ENCODE assay signal across 9 cellular contexts in genomic region chr4:41215155-41215554, GRCh38. TPM values are rescaled to one million over a fixed set of nuclear protein-coding genes. Genes with fewer than 3 reads are reported as not detected.
DNase-seq lines count a peak whose midpoint lies in the region; ATAC-seq, FAIRE-seq and TF ChIP-seq lines count a peak whose summit lies in the region.
"Had no signal": no experiment of that assay in that cellular context is flagged by ENCODE, and none has a peak within 500 bp of the region (broad histone marks: within the 10 kb centered on the region; RNA-seq: fewer than 3 reads in every experiment).

No MANE protein-coding gene starts in this region.

- H3K4me3 ChIP-seq in keratinocyte (ENCODE audit: control insufficient read depth in 2 of 3, extremely low read depth in 1 of 3, insufficient read depth in 2 of 3, low read depth in 1 of 3, low read length in 3 of 3) (peak overlapping the region in 2 of 3 experiments; percentile 85 to 91), tibial artery (no peak overlapping the region)

- H3K27me3 ChIP-seq in keratinocyte (ENCODE audit: control insufficient read depth, extremely low read depth, insufficient read depth, low read length) = no peaks in the 10 kb centered on the region
- no peaks in the 10 kb centered on the region for H3K27me3 ChIP-seq in tibial artery

- H3K9me3 ChIP-seq in keratinocyte (ENCODE audit: control insufficient read depth, low read depth, low read length) = no peaks in the 10 kb centered on the region
- no peaks in the 10 kb centered on the region for H3K9me3 ChIP-seq in tibial artery

- H3K4me1 Mint-ChIP-seq in activated T-cell treated with anti-CD3 and anti-CD28 coated beads, Interleukin-2, amount 50 U/mL, for 24 hours (ENCODE audit: low read depth) = peaks cover 28% of the 10 kb centered on the region
- H3K4me1 Mint-ChIP-seq in activated T-cell treated with anti-CD3 and anti-CD28 coated beads, Interleukin-2, amount 50 U/mL, for 4 hours (ENCODE audit: low read depth) = peaks cover 25% of the 10 kb centered on the region
- peaks cover 31% of the 10 kb centered on the region for H3K4me1 Mint-ChIP-seq in activated B cell treated with CpG ODN at 0.5 μM for 24 hours

- no peak for ATAC-seq in activated T-cell treated with anti-CD3 and anti-CD28 coated beads, Interleukin-2, amount 50 U/mL, for 4 hours
- ATAC-seq in activated B cell treated with CpG ODN at 0.5 μM for 24 hours (ENCODE audit: low read depth) = no peak
- ATAC-seq in GM18873 (IDR thresholded peaks at IDR 0.05; ENCODE audit: low FRiP score, unreplicated experiment) = no peak
- no peak for ATAC-seq in HG02610 (IDR thresholded peaks at IDR 0.05; ENCODE audit: unreplicated experiment)

- dilution Hi-C loops in keratinocyte (cut with MboI; ENCODE audit: extremely low pct_ligation_motif_present, low sequenced_read_pairs) = no loop called here

- CTCF ChIA-PET in activated B cell treated with CpG ODN at 0.5 μM for 24 hours (lab: Charles Lee) = interaction anchor here (1.6 kb wide), 1 partner anchor 239 kb away, joined by 5 read pairs; no protein-coding TSS in a partner anchor

- no peaks in the 10 kb centered on the region for H4K20me1 ChIP-seq in keratinocyte (ENCODE audit: control insufficient read depth, extremely low read depth, insufficient read depth, low read length)

- peak overlapping the region; percentile 96 for H2AFZ ChIP-seq in keratinocyte (ENCODE audit: control insufficient read depth, low read length)

- peaks cover 41% of the 10 kb centered on the region for H3K79me2 ChIP-seq in keratinocyte (ENCODE audit: control insufficient read depth, insufficient read depth, low read length)

- H3K27ac Mint-ChIP-seq in activated T-cell treated with anti-CD3 and anti-CD28 coated beads, Interleukin-2, amount 50 U/mL, for 24 hours = no peak overlapping the region
- H3K27ac Mint-ChIP-seq in activated B cell treated with CpG ODN at 0.5 μM for 24 hours = no peak overlapping the region

- H3K9me3 Mint-ChIP-seq in activated T-cell treated with anti-CD3 and anti-CD28 coated beads, Interleukin-2, amount 50 U/mL, for 24 hours = no peaks in the 10 kb centered on the region
- H3K9me3 Mint-ChIP-seq in activated T-cell treated with anti-CD3 and anti-CD28 coated beads, Interleukin-2, amount 50 U/mL, for 4 hours = no peaks in the 10 kb centered on the region
- no peaks in the 10 kb centered on the region for H3K9me3 Mint-ChIP-seq in activated B cell treated with CpG ODN at 0.5 μM for 24 hours

- H3K9me1 ChIP-seq in keratinocyte (ENCODE audit: control insufficient read depth, extremely low read depth, insufficient read depth, low read length) = no peaks in the 10 kb centered on the region

- H3K9ac ChIP-seq in keratinocyte (ENCODE audit: control insufficient read depth, extremely low read depth, insufficient read depth, low read length) = peak overlapping the region; percentile 97

- peak overlapping the region; percentile 41 for H3K4me3 Mint-ChIP-seq in activated T-cell treated with anti-CD3 and anti-CD28 coated beads, Interleukin-2, amount 50 U/mL, for 24 hours
- no peak overlapping the region for H3K4me3 Mint-ChIP-seq in activated T-cell treated with anti-CD3 and anti-CD28 coated beads, Interleukin-2, amount 50 U/mL, for 4 hours
- H3K4me3 Mint-ChIP-seq in activated B cell treated with CpG ODN at 0.5 μM for 24 hours = peak overlapping the region; percentile 45

- no peak for FAIRE-seq in keratinocyte (lab: Jason Lieb, UNC)

- H3K27ac ChIP-seq in keratinocyte (ENCODE audit: control insufficient read depth, insufficient read depth, low read length) (no peak overlapping the region), tibial artery (peak overlapping the region; percentile 82 to 86)

- DNase-seq in activated T-cell treated with anti-CD3 and anti-CD28 coated beads, Interleukin-2, amount 50 U/mL, for 24 hours = no peak
- no peak for DNase-seq in activated T-cell treated with anti-CD3 and anti-CD28 coated beads, Interleukin-2, amount 50 U/mL, for 4 hours
- DNase-seq in activated B cell treated with CpG ODN at 0.5 μM for 24 hours (no peak), keratinocyte (ENCODE audit: low read depth, low spot score) (no peak), tibial artery (no peak), amniotic stem cell (lab: John Stamatoyannopoulos, UW) (no peak)

- peaks cover 76% of the 10 kb centered on the region for H3K27me3 Mint-ChIP-seq in activated T-cell treated with anti-CD3 and anti-CD28 coated beads, Interleukin-2, amount 50 U/mL, for 24 hours
- peaks cover 56% of the 10 kb centered on the region for H3K27me3 Mint-ChIP-seq in activated T-cell treated with anti-CD3 and anti-CD28 coated beads, Interleukin-2, amount 50 U/mL, for 4 hours (ENCODE audit: low read depth)
- H3K27me3 Mint-ChIP-seq in activated B cell treated with CpG ODN at 0.5 μM for 24 hours = peaks cover 53% of the 10 kb centered on the region

- peaks cover 33% of the 10 kb centered on the region for H3K4me1 ChIP-seq in keratinocyte (ENCODE audit: control insufficient read depth, extremely low read depth, insufficient read depth, low read length)
- H3K4me1 ChIP-seq in tibial artery = peaks cover 0 to 39% (median 15%) of the 10 kb centered on the region in 4 donors

- intact Hi-C loops in activated B cell treated with CpG ODN at 0.5 μM for 24 hours (cut with micrococcal nuclease) (loop anchor here (2.0 kb wide), 1 partner anchor 288 kb away; no protein-coding TSS in a partner anchor), tibial artery (cut with DNase I; ENCODE audit: low total_unique reads) (loop anchor here (2.0 to 10.0 kb wide), 2 partner anchors 288 to 1160 kb away; partner anchors contain the start of gene N4BP2)

- peak overlapping the region; percentile 99 for H3K4me2 ChIP-seq in keratinocyte (ENCODE audit: control insufficient read depth, extremely low read depth, insufficient read depth, low read depth, low read length)

- POLR2A ChIA-PET in activated B cell treated with CpG ODN at 0.5 μM for 24 hours (lab: Charles Lee) = no interaction called here

- no peaks in the 10 kb centered on the region for H3K36me3 ChIP-seq in keratinocyte (ENCODE audit: control insufficient read depth in 2 of 2, extremely low read depth in 1 of 2, insufficient read depth in 2 of 2, low read length in 2 of 2)
- H3K36me3 ChIP-seq in tibial artery = no peaks in the 10 kb centered on the region

- TF ChIP-seq CTCF in activated B cell treated with CpG ODN at 0.5 μM for 24 hours (IDR thresholded peaks at IDR 0.05) (no peak), keratinocyte (optimal IDR thresholded peaks at IDR 0.05 in 1 of 3, IDR thresholded peaks at IDR 0.05 in 1 of 3, conservative IDR thresholded peaks at IDR 0.05 in 1 of 3; ENCODE audit: extremely low read depth in 1 of 3, insufficient read depth in 2 of 3, low read length in 3 of 3) (no peak), tibial artery (IDR thresholded peaks at IDR 0.05) (no peak)

- no peaks in the 10 kb centered on the region for H3K36me3 Mint-ChIP-seq in activated T-cell treated with anti-CD3 and anti-CD28 coated beads, Interleukin-2, amount 50 U/mL, for 24 hours (ENCODE audit: low read depth)
- no peaks in the 10 kb centered on the region for H3K36me3 Mint-ChIP-seq in activated T-cell treated with anti-CD3 and anti-CD28 coated beads, Interleukin-2, amount 50 U/mL, for 4 hours (ENCODE audit: insufficient read depth)
- no peaks in the 10 kb centered on the region for H3K36me3 Mint-ChIP-seq in activated B cell treated with CpG ODN at 0.5 μM for 24 hours (ENCODE audit: low read depth)

RNA-seq across cellular contexts. Expression of gene APBB2, which starts 0.8 kb away (rescaled TPM):
- 1 to 10 TPM; 1.1 to 2.2 (median 1.2) TPM for total RNA-seq in activated T-cell treated with anti-CD3 and anti-CD28 coated beads, Interleukin-2, amount 50 U/mL, for 4 hours
- 2.1 and 3.7 TPM in 2 replicates for total RNA-seq in activated B cell treated with CpG ODN at 0.5 μM for 24 hours
- polyA plus RNA-seq in keratinocyte = 47.0 to 68.3 TPM (median 57.3 TPM) in 3 replicates
- 23.0 TPM for polyA plus RNA-seq in keratinocyte (2011; ENCODE audit: low read depth)
- 50.7 and 53.2 TPM in 2 replicates for polyA plus RNA-seq in keratinocyte (2011; cell fraction: cytosol; rRNA removed)
- polyA plus RNA-seq in keratinocyte (2011; cell fraction: nucleus; rRNA removed) = 104 and 115 TPM in 2 replicates
- polyA plus RNA-seq in keratinocyte (2012; ENCODE audit: low replicate concordance) = 13.7 and 37.4 TPM in 2 replicates
- 88.0 to 138 TPM (median 97.6 TPM) in 3 replicates for polyA minus RNA-seq in keratinocyte
- 40.5 TPM for polyA minus RNA-seq in keratinocyte (2011; cell fraction: cytosol; rRNA and poly(A)+ RNA removed)
- 67.3 and 155 TPM in 2 replicates for polyA minus RNA-seq in keratinocyte (2011; cell fraction: nucleus; rRNA and poly(A)+ RNA removed)

RNA-seq across cellular contexts. Expression of gene UCHL1, which starts 41.6 kb away (rescaled TPM):
- total RNA-seq in activated T-cell treated with anti-CD3 and anti-CD28 coated beads, Interleukin-2, amount 50 U/mL, for 4 hours = 1 to 10 TPM; 2.9 to 9.3 (median 4.7) TPM
- total RNA-seq in activated B cell treated with CpG ODN at 0.5 μM for 24 hours = 1.9 and 2.6 TPM in 2 replicates
- polyA plus RNA-seq in keratinocyte = 2.8 to 3.9 TPM (median 3.0 TPM) in 3 replicates
- 0.85 TPM for polyA plus RNA-seq in keratinocyte (2011; ENCODE audit: low read depth)
- polyA plus RNA-seq in keratinocyte (2011; cell fraction: cytosol; rRNA removed) = 4.8 and 7.8 TPM in 2 replicates
- polyA plus RNA-seq in keratinocyte (2011; cell fraction: nucleus; rRNA removed) = 10.3 and 11.6 TPM in 2 replicates
- 0.61 and 1.8 TPM in 2 replicates for polyA plus RNA-seq in keratinocyte (2012; ENCODE audit: low replicate concordance)
- 0.42 to 1.3 TPM (median 0.52 TPM) in 3 replicates for polyA minus RNA-seq in keratinocyte
- polyA minus RNA-seq in keratinocyte (2011; cell fraction: cytosol; rRNA and poly(A)+ RNA removed) = 2.1 TPM
- 1.4 and 1.9 TPM in 2 replicates for polyA minus RNA-seq in keratinocyte (2011; cell fraction: nucleus; rRNA and poly(A)+ RNA removed)
- total RNA-seq: mononuclear cell had no signal

Comparison
In these comparisons a context has a peak if more than half of its experiments do, and no peak if none do; other contexts are left out.
1. H3K4me3 ChIP-seq: peak in keratinocyte (2 of 3); none in tibial artery (0 of 2).